In the genomic region with DNA sequence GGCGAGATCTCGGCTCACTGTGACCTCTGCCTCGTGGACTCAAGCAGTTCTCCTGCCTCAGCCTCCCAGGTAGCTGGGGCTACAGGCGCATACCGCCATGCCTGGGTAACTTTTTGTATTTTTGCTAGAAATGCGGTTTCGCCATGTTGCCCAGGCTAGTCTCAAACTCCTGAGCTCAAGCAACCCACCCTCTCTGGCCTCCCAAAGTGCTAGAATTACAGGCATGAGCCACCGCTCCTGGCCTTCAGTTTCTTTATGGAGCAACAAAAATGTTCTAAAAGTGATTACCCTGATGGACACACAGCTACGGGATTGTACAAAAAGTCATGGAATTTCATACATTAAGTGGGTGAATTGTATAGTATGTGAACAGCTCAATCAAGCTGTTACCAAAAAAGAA, we compare ENCODE assay signal across 33 cellular contexts.
A peak's percentile ranks its signal among the peaks of the same experiment; 100 is the strongest.
DNase-seq lines count a peak whose midpoint lies in the region; ATAC-seq and TF ChIP-seq lines count a peak whose summit lies in the region.
"Had no signal": no experiment of that assay in that cellular context is flagged by ENCODE, and none has a peak within 500 bp of the region (broad histone marks: within the 10 kb centered on the region; RNA-seq: fewer than 3 reads in every experiment).

No MANE protein-coding gene starts in this region.

- H3K4me3 ChIP-seq in right atrium auricular region (no peak overlapping the region), heart left ventricle (no peak overlapping the region), esophagus muscularis mucosa (no peak overlapping the region)
- H3K4me3 ChIP-seq: A549; BLaER1; BLaER1 treated with 17β-estradiol and CSF1 and Interleukin-3, amounts not matched to agents 10 nM and 100 nM had no signal

- H3K9me3 Mint-ChIP-seq in osteocyte (ENCODE audit: unreplicated experiment), result peaks cover 30% of the 10 kb centered on the region

- H3K36me3 Mint-ChIP-seq in osteocyte (ENCODE audit: unreplicated experiment), result no peaks in the 10 kb centered on the region
- H3K36me3 Mint-ChIP-seq: CD14-positive monocyte; CD4-positive, alpha-beta memory T cell; CD4-positive, CD25-positive, alpha-beta regulatory T cell; CD8-positive, alpha-beta memory T cell; CD8-positive, alpha-beta T cell had no signal

- TF ChIP-seq CTCF in right atrium auricular region (IDR thresholded peaks at IDR 0.05) (no peak), heart left ventricle (IDR thresholded peaks at IDR 0.05) (no peak), esophagus muscularis mucosa (IDR thresholded peaks at IDR 0.05) (no peak), osteocyte (IDR thresholded peaks at IDR 0.05) (no peak)

- no peaks in the 10 kb centered on the region for H3K27me3 Mint-ChIP-seq in osteocyte (ENCODE audit: unreplicated experiment)
- H3K27me3 Mint-ChIP-seq: B cell; CD4-positive, alpha-beta memory T cell; CD4-positive, alpha-beta T cell; CD4-positive, CD25-positive, alpha-beta regulatory T cell; CD8-positive, alpha-beta memory T cell had no signal

- no peaks in the 10 kb centered on the region for H3K4me1 Mint-ChIP-seq in osteocyte (ENCODE audit: unreplicated experiment)
- H3K4me1 Mint-ChIP-seq: B cell; CD14-positive monocyte; CD4-positive, alpha-beta memory T cell; CD8-positive, alpha-beta memory T cell had no signal

- H3K27ac ChIP-seq in right atrium auricular region (no peak overlapping the region), heart left ventricle (no peak overlapping the region), esophagus muscularis mucosa (replicated peaks in 1 of 4) (no peak overlapping the region)
- H3K27ac ChIP-seq: 22Rv1; A549; BLaER1; BLaER1 treated with 17β-estradiol and CSF1 and Interleukin-3, amounts not matched to agents 10 nM and 100 nM; C4-2B had no signal

- 76 to 94% (median 91%) methylated on average over 9 of the region's 9 CpGs for WGBS in heart left ventricle, 4 donors
- WGBS in esophagus muscularis mucosa, result 87% methylated on average over 9 of the region's 9 CpGs

- DNase-seq in right atrium auricular region (ENCODE audit: low spot score), result peak; percentile 34
- DNase-seq in heart left ventricle, result no peak
- peak; percentile 11 for DNase-seq in ecto neural progenitor cell (ENCODE audit: low spot score)
- peak; percentile 79 for DNase-seq in esophagus muscularis mucosa (ENCODE audit: extremely low spot score)
- DNase-seq in globus pallidus (ENCODE audit: low spot score), result no peak
- no peak for DNase-seq in osteocyte (ENCODE audit: extremely low spot score, unreplicated experiment)
- DNase-seq: 8988T; ACHN; AML-193; BE2C; C1 segment of cervical spinal cord; Caco-2; Calu3; CD4-positive, alpha-beta memory T cell; CD4-positive, alpha-beta T cell; CD4-positive, CD25-positive, alpha-beta regulatory T cell; CD8-positive, alpha-beta memory T cell; CD8-positive, alpha-beta T cell; COR-L47; DMS 273 treated with DMSO at 0.1 percent for 48 hours; DMS153; DMS53; DMS79; DMS79 treated with DMSO at 0.1 percent for 48 hours; DND-41; EL had no signal

- no peak for TF ChIP-seq POLR2A in heart left ventricle (IDR thresholded peaks at IDR 0.05)
- TF ChIP-seq POLR2A in esophagus muscularis mucosa (IDR thresholded peaks at IDR 0.05; ENCODE audit: low read depth), result no peak

- H3K36me3 ChIP-seq in right atrium auricular region (no peaks in the 10 kb centered on the region), heart left ventricle (no peaks in the 10 kb centered on the region), esophagus muscularis mucosa (no peaks in the 10 kb centered on the region)
- H3K36me3 ChIP-seq: BE2C; BLaER1; BLaER1 treated with 17β-estradiol and CSF1 and Interleukin-3, amounts not matched to agents 10 nM and 100 nM had no signal

- H3K4me1 ChIP-seq in right atrium auricular region (no peaks in the 10 kb centered on the region), heart left ventricle (no peaks in the 10 kb centered on the region), esophagus muscularis mucosa (no peaks in the 10 kb centered on the region)
- H3K4me1 ChIP-seq: A549, BE2C, Caco-2 had no signal

- TF ChIP-seq EP300 in esophagus muscularis mucosa (IDR thresholded peaks at IDR 0.05), result no peak

- no peak for ATAC-seq in heart left ventricle
- ATAC-seq: A549; CD8-positive, alpha-beta T cell had no signal

- H3K4me3 Mint-ChIP-seq in osteocyte (ENCODE audit: unreplicated experiment), result no peak overlapping the region
- H3K4me3 Mint-ChIP-seq: B cell; CD14-positive monocyte; CD4-positive, alpha-beta memory T cell; CD4-positive, alpha-beta T cell; CD4-positive, CD25-positive, alpha-beta regulatory T cell; CD8-positive, alpha-beta memory T cell; CD8-positive, alpha-beta T cell had no signal

- no peak overlapping the region for H3K27ac Mint-ChIP-seq in osteocyte (ENCODE audit: unreplicated experiment)
- H3K27ac Mint-ChIP-seq: B cell; CD14-positive monocyte; CD4-positive, alpha-beta memory T cell; CD4-positive, alpha-beta T cell; CD4-positive, CD25-positive, alpha-beta regulatory T cell; CD8-positive, alpha-beta memory T cell; CD8-positive, alpha-beta T cell had no signal

- intact Hi-C loops in heart left ventricle (cut with DNase I) (no loop called here), esophagus muscularis mucosa (cut with DNase I) (no loop called here)

- H3K27me3 ChIP-seq in right atrium auricular region, result no peaks in the 10 kb centered on the region
- H3K27me3 ChIP-seq in heart left ventricle, result peaks cover 0 to 4% (median 0%) of the 10 kb centered on the region in 9 donors
- H3K27me3 ChIP-seq in esophagus muscularis mucosa, result no peaks in the 10 kb centered on the region
- H3K27me3 ChIP-seq: BE2C; BLaER1; BLaER1 treated with 17β-estradiol and CSF1 and Interleukin-3, amounts not matched to agents 10 nM and 100 nM had no signal

- H3K9me3 ChIP-seq in right atrium auricular region (no peaks in the 10 kb centered on the region), heart left ventricle (peaks cover 0 to 9% (median 0%) of the 10 kb centered on the region in 12 donors), esophagus muscularis mucosa (peaks cover 0 to 8% (median 3%) of the 10 kb centered on the region in 4 donors)
- H3K9me3 ChIP-seq: A549, BE2C, Caco-2 had no signal

Comparison
In these comparisons a context has a peak if more than half of its experiments do, and no peak if none do; other contexts are left out.
1. DNase-seq: peak in right atrium auricular region (single experiment), ecto neural progenitor cell (single experiment) and esophagus muscularis mucosa (single experiment); none in heart left ventricle (0 of 5), globus pallidus (single experiment) and osteocyte (single experiment).